ENCODE assay signal across 1 cellular context in the genomic region with DNA sequence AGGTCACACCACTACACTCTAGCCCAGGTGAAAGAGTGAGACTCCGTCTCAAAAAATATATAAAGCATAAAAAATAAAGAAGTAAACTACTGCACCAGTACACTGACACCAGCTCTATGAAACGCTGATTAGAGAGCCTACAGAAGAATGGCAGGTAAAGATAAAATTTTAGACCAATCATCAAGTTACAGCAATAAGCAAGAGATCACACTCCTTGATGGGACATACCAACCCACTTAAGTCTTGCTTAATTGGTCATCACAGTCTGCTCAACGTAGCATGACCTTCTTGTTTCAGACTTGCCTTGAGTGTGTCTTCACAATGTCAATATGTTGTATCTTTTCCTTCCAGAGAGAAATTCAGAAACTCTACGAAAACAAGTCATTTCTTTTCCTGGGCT.
TF ChIP-seq lines count a peak whose summit lies in the region.

No MANE protein-coding gene starts in this region.

TF ChIP-seq in K562, 482 proteins besides CTCF, POLR2A, EP300 and RAD21 (continues in another document):
- TF ChIP-seq ZNF324 (CRISPR knock-in tag; IDR thresholded peaks at IDR 0.05) (no peak), ZBTB8A (IDR thresholded peaks at IDR 0.05; ENCODE audit: partially characterized antibody) (no peak), DACH1 (IDR thresholded peaks at IDR 0.05; ENCODE audit: partially characterized antibody) (no peak), NCOA6 (IDR thresholded peaks at IDR 0.05) (no peak), RBM34 (IDR thresholded peaks at IDR 0.05; ENCODE audit: borderline replicate concordance, insufficient read depth, low read length) (no peak), KDM1A (IDR thresholded peaks at IDR 0.05) (no peak), MAFK (IDR thresholded peaks at IDR 0.05; ENCODE audit: low read length) (no peak), ZNF311 (CRISPR knock-in tag; IDR thresholded peaks at IDR 0.05) (no peak), ETV5 (CRISPR knock-in tag; IDR thresholded peaks at IDR 0.05; ENCODE audit: low read depth) (no peak), PHF20 (IDR thresholded peaks at IDR 0.05; ENCODE audit: partially characterized antibody) (no peak), CEBPB (tag; IDR thresholded peaks at IDR 0.05) (0 out of 2 replicates have a peak, but pooled peaks have one; percentile 33), ZNF695 (CRISPR knock-in tag; IDR thresholded peaks at IDR 0.05) (no peak), KHSRP (IDR thresholded peaks at IDR 0.05) (no peak), GABPB1 (CRISPR knock-in tag; IDR thresholded peaks at IDR 0.05) (no peak), ZC3H8 (IDR thresholded peaks at IDR 0.05) (no peak), ZNF583 (CRISPR knock-in tag; IDR thresholded peaks at IDR 0.05) (no peak), ZNF75A (CRISPR knock-in tag; IDR thresholded peaks at IDR 0.05) (no peak), BRD9 (IDR thresholded peaks at IDR 0.05; ENCODE audit: low read depth, partially characterized antibody) (no peak), ZC3H11A (IDR thresholded peaks at IDR 0.05; ENCODE audit: low read depth, low read length) (no peak), BRD4 (IDR thresholded peaks at IDR 0.05) (no peak), KLF10 (CRISPR knock-in tag; IDR thresholded peaks at IDR 0.05) (no peak), NR1H2 (CRISPR knock-in tag; IDR thresholded peaks at IDR 0.05) (no peak), ZNF561 (CRISPR knock-in tag; conservative IDR thresholded peaks at IDR 0.05) (no peak), SETDB1 (IDR thresholded peaks at IDR 0.05; ENCODE audit: low read length) (no peak), DPF2 (IDR thresholded peaks at IDR 0.05) (peak; percentile 49; the same call in 1 of the 2 replicates), ATF7 (IDR thresholded peaks at IDR 0.05) (no peak), HLTF (IDR thresholded peaks at IDR 0.05) (no peak), SMAD4 (CRISPR knock-in tag; conservative IDR thresholded peaks at IDR 0.05) (no peak), TCF3 (CRISPR knock-in tag; IDR thresholded peaks at IDR 0.05) (peak; percentile 45; the same call in 1 of the 2 replicates), NR2C1 (IDR thresholded peaks at IDR 0.05) (no peak), NR2C1 (tag; IDR thresholded peaks at IDR 0.05) (no peak), ZBED1 (IDR thresholded peaks at IDR 0.05) (no peak), RFX7 (CRISPR knock-in tag; IDR thresholded peaks at IDR 0.05) (no peak), SIRT6 (IDR thresholded peaks at IDR 0.05; ENCODE audit: low read depth, low read length) (no peak), CBFA2T3 (IDR thresholded peaks at IDR 0.05) (peak; percentile 47), MCM2 (IDR thresholded peaks at IDR 0.05; ENCODE audit: low read depth) (no peak), ZNF584 (CRISPR knock-in tag; IDR thresholded peaks at IDR 0.05; ENCODE audit: low read depth) (no peak), SAFB2 (IDR thresholded peaks at IDR 0.05; ENCODE audit: borderline replicate concordance, low read depth, low read length, severe bottlenecking) (no peak)
- TF ChIP-seq, protein P1, sequence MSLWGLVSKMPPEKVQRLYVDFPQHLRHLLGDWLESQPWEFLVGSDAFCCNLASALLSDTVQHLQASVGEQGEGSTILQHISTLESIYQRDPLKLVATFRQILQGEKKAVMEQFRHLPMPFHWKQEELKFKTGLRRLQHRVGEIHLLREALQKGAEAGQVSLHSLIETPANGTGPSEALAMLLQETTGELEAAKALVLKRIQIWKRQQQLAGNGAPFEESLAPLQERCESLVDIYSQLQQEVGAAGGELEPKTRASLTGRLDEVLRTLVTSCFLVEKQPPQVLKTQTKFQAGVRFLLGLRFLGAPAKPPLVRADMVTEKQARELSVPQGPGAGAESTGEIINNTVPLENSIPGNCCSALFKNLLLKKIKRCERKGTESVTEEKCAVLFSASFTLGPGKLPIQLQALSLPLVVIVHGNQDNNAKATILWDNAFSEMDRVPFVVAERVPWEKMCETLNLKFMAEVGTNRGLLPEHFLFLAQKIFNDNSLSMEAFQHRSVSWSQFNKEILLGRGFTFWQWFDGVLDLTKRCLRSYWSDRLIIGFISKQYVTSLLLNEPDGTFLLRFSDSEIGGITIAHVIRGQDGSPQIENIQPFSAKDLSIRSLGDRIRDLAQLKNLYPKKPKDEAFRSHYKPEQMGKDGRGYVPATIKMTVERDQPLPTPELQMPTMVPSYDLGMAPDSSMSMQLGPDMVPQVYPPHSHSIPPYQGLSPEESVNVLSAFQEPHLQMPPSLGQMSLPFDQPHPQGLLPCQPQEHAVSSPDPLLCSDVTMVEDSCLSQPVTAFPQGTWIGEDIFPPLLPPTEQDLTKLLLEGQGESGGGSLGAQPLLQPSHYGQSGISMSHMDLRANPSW (CRISPR knock-in tag; IDR thresholded peaks at IDR 0.05): no peak
- TF ChIP-seq, protein P2, sequence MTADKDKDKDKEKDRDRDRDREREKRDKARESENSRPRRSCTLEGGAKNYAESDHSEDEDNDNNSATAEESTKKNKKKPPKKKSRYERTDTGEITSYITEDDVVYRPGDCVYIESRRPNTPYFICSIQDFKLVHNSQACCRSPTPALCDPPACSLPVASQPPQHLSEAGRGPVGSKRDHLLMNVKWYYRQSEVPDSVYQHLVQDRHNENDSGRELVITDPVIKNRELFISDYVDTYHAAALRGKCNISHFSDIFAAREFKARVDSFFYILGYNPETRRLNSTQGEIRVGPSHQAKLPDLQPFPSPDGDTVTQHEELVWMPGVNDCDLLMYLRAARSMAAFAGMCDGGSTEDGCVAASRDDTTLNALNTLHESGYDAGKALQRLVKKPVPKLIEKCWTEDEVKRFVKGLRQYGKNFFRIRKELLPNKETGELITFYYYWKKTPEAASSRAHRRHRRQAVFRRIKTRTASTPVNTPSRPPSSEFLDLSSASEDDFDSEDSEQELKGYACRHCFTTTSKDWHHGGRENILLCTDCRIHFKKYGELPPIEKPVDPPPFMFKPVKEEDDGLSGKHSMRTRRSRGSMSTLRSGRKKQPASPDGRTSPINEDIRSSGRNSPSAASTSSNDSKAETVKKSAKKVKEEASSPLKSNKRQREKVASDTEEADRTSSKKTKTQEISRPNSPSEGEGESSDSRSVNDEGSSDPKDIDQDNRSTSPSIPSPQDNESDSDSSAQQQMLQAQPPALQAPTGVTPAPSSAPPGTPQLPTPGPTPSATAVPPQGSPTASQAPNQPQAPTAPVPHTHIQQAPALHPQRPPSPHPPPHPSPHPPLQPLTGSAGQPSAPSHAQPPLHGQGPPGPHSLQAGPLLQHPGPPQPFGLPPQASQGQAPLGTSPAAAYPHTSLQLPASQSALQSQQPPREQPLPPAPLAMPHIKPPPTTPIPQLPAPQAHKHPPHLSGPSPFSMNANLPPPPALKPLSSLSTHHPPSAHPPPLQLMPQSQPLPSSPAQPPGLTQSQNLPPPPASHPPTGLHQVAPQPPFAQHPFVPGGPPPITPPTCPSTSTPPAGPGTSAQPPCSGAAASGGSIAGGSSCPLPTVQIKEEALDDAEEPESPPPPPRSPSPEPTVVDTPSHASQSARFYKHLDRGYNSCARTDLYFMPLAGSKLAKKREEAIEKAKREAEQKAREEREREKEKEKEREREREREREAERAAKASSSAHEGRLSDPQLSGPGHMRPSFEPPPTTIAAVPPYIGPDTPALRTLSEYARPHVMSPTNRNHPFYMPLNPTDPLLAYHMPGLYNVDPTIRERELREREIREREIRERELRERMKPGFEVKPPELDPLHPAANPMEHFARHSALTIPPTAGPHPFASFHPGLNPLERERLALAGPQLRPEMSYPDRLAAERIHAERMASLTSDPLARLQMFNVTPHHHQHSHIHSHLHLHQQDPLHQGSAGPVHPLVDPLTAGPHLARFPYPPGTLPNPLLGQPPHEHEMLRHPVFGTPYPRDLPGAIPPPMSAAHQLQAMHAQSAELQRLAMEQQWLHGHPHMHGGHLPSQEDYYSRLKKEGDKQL (CRISPR knock-in tag; IDR thresholded peaks at IDR 0.05; ENCODE audit: borderline replicate concordance): no peak
- TF ChIP-seq, protein P3, sequence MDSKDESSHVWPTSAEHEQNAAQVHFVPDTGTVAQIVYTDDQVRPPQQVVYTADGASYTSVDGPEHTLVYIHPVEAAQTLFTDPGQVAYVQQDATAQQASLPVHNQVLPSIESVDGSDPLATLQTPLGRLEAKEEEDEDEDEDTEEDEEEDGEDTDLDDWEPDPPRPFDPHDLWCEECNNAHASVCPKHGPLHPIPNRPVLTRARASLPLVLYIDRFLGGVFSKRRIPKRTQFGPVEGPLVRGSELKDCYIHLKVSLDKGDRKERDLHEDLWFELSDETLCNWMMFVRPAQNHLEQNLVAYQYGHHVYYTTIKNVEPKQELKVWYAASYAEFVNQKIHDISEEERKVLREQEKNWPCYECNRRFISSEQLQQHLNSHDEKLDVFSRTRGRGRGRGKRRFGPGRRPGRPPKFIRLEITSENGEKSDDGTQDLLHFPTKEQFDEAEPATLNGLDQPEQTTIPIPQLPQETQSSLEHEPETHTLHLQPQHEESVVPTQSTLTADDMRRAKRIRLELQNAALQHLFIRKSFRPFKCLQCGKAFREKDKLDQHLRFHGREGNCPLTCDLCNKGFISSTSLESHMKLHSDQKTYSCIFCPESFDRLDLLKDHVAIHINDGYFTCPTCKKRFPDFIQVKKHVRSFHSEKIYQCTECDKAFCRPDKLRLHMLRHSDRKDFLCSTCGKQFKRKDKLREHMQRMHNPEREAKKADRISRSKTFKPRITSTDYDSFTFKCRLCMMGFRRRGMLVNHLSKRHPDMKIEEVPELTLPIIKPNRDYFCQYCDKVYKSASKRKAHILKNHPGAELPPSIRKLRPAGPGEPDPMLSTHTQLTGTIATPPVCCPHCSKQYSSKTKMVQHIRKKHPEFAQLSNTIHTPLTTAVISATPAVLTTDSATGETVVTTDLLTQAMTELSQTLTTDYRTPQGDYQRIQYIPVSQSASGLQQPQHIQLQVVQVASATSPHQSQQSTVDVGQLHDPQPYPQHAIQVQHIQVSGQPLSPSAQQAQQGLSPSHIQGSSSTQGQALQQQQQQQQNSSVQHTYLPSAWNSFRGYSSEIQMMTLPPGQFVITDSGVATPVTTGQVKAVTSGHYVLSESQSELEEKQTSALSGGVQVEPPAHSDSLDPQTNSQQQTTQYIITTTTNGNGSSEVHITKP (IDR thresholded peaks at IDR 0.05; ENCODE audit: partially characterized antibody): peak; percentile 83
- TF ChIP-seq, protein P4, sequence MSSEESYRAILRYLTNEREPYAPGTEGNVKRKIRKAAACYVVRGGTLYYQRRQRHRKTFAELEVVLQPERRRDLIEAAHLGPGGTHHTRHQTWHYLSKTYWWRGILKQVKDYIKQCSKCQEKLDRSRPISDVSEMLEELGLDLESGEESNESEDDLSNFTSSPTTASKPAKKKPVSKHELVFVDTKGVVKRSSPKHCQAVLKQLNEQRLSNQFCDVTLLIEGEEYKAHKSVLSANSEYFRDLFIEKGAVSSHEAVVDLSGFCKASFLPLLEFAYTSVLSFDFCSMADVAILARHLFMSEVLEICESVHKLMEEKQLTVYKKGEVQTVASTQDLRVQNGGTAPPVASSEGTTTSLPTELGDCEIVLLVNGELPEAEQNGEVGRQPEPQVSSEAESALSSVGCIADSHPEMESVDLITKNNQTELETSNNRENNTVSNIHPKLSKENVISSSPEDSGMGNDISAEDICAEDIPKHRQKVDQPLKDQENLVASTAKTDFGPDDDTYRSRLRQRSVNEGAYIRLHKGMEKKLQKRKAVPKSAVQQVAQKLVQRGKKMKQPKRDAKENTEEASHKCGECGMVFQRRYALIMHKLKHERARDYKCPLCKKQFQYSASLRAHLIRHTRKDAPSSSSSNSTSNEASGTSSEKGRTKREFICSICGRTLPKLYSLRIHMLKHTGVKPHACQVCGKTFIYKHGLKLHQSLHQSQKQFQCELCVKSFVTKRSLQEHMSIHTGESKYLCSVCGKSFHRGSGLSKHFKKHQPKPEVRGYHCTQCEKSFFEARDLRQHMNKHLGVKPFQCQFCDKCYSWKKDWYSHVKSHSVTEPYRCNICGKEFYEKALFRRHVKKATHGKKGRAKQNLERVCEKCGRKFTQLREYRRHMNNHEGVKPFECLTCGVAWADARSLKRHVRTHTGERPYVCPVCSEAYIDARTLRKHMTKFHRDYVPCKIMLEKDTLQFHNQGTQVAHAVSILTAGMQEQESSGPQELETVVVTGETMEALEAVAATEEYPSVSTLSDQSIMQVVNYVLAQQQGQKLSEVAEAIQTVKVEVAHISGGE (CRISPR knock-in tag; IDR thresholded peaks at IDR 0.05): no peak
- TF ChIP-seq, protein P5, sequence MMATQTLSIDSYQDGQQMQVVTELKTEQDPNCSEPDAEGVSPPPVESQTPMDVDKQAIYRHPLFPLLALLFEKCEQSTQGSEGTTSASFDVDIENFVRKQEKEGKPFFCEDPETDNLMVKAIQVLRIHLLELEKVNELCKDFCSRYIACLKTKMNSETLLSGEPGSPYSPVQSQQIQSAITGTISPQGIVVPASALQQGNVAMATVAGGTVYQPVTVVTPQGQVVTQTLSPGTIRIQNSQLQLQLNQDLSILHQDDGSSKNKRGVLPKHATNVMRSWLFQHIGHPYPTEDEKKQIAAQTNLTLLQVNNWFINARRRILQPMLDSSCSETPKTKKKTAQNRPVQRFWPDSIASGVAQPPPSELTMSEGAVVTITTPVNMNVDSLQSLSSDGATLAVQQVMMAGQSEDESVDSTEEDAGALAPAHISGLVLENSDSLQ (IDR thresholded peaks at IDR 0.05): peak; percentile 64
- TF ChIP-seq, protein P6, sequence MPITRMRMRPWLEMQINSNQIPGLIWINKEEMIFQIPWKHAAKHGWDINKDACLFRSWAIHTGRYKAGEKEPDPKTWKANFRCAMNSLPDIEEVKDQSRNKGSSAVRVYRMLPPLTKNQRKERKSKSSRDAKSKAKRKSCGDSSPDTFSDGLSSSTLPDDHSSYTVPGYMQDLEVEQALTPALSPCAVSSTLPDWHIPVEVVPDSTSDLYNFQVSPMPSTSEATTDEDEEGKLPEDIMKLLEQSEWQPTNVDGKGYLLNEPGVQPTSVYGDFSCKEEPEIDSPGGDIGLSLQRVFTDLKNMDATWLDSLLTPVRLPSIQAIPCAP (CRISPR knock-in tag; IDR thresholded peaks at IDR 0.05; ENCODE audit: borderline replicate concordance): no peak
- TF ChIP-seq, protein P7, sequence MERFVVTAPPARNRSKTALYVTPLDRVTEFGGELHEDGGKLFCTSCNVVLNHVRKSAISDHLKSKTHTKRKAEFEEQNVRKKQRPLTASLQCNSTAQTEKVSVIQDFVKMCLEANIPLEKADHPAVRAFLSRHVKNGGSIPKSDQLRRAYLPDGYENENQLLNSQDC (CRISPR knock-in tag; IDR thresholded peaks at IDR 0.05): no peak
- TF ChIP-seq, protein P8, sequence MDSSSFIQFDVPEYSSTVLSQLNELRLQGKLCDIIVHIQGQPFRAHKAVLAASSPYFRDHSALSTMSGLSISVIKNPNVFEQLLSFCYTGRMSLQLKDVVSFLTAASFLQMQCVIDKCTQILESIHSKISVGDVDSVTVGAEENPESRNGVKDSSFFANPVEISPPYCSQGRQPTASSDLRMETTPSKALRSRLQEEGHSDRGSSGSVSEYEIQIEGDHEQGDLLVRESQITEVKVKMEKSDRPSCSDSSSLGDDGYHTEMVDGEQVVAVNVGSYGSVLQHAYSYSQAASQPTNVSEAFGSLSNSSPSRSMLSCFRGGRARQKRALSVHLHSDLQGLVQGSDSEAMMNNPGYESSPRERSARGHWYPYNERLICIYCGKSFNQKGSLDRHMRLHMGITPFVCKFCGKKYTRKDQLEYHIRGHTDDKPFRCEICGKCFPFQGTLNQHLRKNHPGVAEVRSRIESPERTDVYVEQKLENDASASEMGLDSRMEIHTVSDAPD (CRISPR knock-in tag; IDR thresholded peaks at IDR 0.05): no peak
